Comparison of ENCODE assay signal across 11 cellular contexts in the genomic region with DNA sequence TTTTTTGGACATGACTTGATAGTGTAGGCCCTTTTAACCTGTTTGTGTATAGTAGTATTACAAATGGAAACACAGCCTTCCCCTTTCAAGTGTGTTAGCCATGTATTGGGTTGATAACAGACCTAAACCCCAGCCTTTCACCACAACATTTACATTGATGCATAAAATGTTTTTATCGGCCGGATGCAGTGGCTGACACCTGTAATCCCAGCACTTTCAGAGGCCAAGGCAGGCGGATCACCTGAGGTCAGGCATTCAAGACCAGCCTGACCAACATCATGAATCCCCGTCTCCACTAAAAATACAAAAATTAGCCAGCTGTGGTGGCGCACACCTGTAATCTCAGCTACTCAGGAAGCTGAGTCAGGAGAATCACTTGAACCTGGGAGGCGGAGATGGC. TPM values are rescaled to one million over a fixed set of nuclear protein-coding genes. Genes with fewer than 3 reads are reported as not detected.
"Had no signal": no experiment of that assay in that cellular context is flagged by ENCODE, and none has a peak within 500 bp of the region (broad histone marks: within the 10 kb centered on the region; RNA-seq: fewer than 3 reads in every experiment).

No MANE protein-coding gene starts in this region.

RNA-seq across cellular contexts. Expression of a gene that starts 45.3 kb away (rescaled TPM):
- total RNA-seq: activated B cell treated with CpG ODN at 0.5 μM for 24 hours; activated CD4-positive, alpha-beta memory T cell treated with anti-CD3 and anti-CD28 coated beads for 36 hours; activated CD4-positive, alpha-beta memory T cell treated with anti-CD3 and anti-CD28 coated beads, Interleukin-2, amount 10 ng/mL, durations not matched to agents 7 days and 5 days; activated CD4-positive, alpha-beta T cell treated with anti-CD3 and anti-CD28 coated beads for 36 hours; activated CD4-positive, alpha-beta T cell treated with anti-CD3 and anti-CD28 coated beads, Interleukin-2, amount 10 ng/mL, durations not matched to agents 24 days and 14 days; activated CD4-positive, alpha-beta T cell treated with anti-CD3 and anti-CD28 coated beads, Interleukin-2, amount 10 ng/mL, durations not matched to agents 7 days and 5 days; activated CD8-positive, alpha-beta memory T cell treated with anti-CD3 and anti-CD28 coated beads for 36 hours; activated CD8-positive, alpha-beta memory T cell treated with anti-CD3 and anti-CD28 coated beads, Interleukin-2, amount 10 ng/mL, durations not matched to agents 7 days and 5 days; activated CD8-positive, alpha-beta T cell treated with anti-CD3 and anti-CD28 coated beads, Interleukin-2, amount 10 ng/mL, durations not matched to agents 7 days and 5 days; T-helper 1 cell treated with Interleukin-12 subunit alpha and Interleukin-12 subunit beta and Interleukin-4 antibody, amounts not matched to agents 30 ng/mL and 1 ng/mL, for 36 hours; T-helper 2 cell treated with Interferon-gamma antibody and Interleukin-4, amounts not matched to agents 100 ng/mL and 5 ng/mL, for 36 hours had no signal
